ENCODE assay signal across 12 cellular contexts in the genomic region with DNA sequence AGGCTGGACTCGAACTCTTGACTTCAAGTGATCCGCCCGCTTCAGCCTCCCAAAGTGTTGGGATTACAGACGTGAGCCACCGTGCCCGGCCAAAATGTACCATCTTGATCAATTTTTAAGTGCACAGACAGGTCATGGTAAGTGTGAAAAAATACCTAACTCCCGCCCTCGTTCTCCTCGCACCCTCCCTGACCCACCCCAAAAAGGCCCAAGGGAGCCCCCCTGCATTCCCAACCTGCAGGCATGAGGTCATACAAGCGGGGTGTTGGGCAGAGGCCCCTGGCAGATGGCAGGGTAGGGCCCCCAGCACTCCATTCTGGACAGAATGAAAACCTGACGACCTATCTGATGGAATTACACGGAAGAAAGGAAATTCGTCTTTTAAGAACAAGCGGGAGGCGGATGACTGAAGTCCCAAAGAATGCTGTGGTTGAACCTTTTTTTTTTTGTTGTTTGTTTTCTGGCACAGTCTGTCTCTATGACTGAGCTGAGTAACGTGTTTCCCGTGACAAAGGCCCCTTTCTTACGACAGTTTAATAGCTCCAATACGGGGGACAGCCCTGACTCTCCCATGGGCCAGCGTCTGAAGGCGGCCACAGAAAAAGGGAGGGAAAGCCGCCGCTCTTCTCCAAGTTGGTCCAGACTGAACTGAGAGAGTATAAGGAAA.
DNase-seq lines count a peak whose midpoint lies in the region; ATAC-seq, FAIRE-seq and TF ChIP-seq lines count a peak whose summit lies in the region.
"Had no signal": no experiment of that assay in that cellular context is flagged by ENCODE, and none has a peak within 500 bp of the region (broad histone marks: within the 10 kb centered on the region; RNA-seq: fewer than 3 reads in every experiment).

No MANE protein-coding gene starts in this region.

- peak; percentile 96 for ATAC-seq in sciatic nerve
- ATAC-seq: GM23338 had no signal

- intact Hi-C loops in sciatic nerve (cut with DNase I) = no loop called here

- no peak for TF ChIP-seq POLR2A in GM12892 (IDR thresholded peaks at IDR 0.05; ENCODE audit: low read depth, low read length)

- peak; percentile 97 for DNase-seq in H4 (ENCODE audit: low spot score)
- peak; percentile 97 for DNase-seq in SW480 (ENCODE audit: low spot score)
- peak; percentile 94 for DNase-seq in foreskin melanocyte
- peak; percentile 74 for DNase-seq in sciatic nerve (ENCODE audit: low spot score)
- DNase-seq in NCI-H446 treated with DMSO at 0.1 percent for 48 hours (lab: John Stamatoyannopoulos, UW) = no peak
- DNase-seq in GM12892 (ENCODE audit: insufficient read length) = no peak
- no peak for DNase-seq in NCI-H510A (lab: John Stamatoyannopoulos, UW)
- no peak for DNase-seq in activated gamma-delta T cell (lab: John Stamatoyannopoulos, UW)
- DNase-seq: activated gamma-delta T cell treated with Interleukin-2 at 50 U/mL for 16 hours; KG1; stimulated activated CD4-positive, alpha-beta T cell treated with anti-CD3 and anti-CD28 coated beads, Interleukin-15, amount 100 ng/mL, for 24 hours had no signal

- FAIRE-seq in GM12892 (lab: Jason Lieb, UNC) = no peak

Comparison
In these comparisons a context has a peak if more than half of its experiments do, and no peak if none do; other contexts are left out.
1. DNase-seq: peak in H4 (single experiment), SW480 (single experiment), foreskin melanocyte (single experiment) and sciatic nerve (single experiment); none in NCI-H446 treated with DMSO at 0.1 percent for 48 hours (single experiment), GM12892 (single experiment), NCI-H510A (single experiment) and activated gamma-delta T cell (single experiment).